Comparison of ENCODE assay signal across 1 cellular context in the genomic region with DNA sequence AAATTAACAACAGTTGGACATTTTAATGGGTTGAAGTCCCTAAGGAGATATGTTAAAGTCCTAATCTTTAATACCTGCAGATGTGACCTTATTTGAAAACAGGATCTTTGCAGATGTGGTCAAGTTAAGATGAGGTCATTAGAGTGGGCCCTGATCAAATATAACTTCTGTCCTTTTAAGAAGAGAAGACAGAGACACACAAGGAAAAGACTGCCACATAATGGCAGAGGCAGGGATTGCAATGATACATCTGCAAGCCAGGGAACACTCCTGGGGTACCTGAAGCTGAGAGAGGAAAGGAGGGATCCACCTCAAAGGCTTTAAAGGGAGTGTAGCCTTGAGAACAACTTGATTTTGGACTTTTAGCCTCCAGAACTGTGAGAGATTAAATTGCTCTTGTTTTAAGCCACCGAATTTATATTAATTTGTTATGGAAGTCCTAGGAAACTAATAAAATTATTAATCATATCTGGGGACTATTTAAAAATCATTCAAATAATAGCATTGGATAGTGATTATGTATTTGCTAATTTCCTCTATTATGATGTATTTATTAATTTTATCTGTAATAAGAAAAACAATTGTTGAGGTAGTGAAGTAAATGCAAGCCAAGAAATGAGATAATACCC.
TF ChIP-seq lines count a peak whose summit lies in the region.

No MANE protein-coding gene starts in this region.

TF ChIP-seq in GM12878, 131 proteins besides CTCF, POLR2A, EP300 and RAD21 (continued from another document):
- TF ChIP-seq YY1 (IDR thresholded peaks at IDR 0.05; ENCODE audit: low read depth, low read length) (no peak), NFYA (IDR thresholded peaks at IDR 0.05; ENCODE audit: borderline replicate concordance, low read depth, low read length) (no peak), ZNF687 (IDR thresholded peaks at IDR 0.05) (no peak), CBX3 (IDR thresholded peaks at IDR 0.05; ENCODE audit: borderline replicate concordance, low read depth) (no peak)
